14 cellular contexts compared by ENCODE assay signal in the genomic region with DNA sequence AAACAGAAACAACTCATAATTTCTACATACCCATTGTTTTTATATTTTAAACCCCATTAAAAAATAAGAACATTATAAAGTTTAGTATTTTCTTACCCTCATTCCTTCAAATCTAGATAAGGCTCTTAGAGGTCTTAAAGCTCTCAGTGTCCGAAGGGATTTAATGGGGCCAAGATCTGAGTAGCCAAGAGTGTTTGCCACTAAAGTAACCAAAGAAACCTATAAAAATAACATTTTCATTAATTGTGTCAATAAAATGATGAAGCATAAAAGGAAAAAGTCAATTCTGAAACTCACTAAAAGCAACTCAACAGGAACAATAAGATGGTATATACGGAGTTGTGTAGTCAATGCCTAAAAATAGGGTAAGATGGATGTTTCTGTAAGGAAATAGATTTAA.
A peak's percentile ranks its signal among the peaks of the same experiment; 100 is the strongest.
DNase-seq lines count a peak whose midpoint lies in the region; ATAC-seq, FAIRE-seq and TF ChIP-seq lines count a peak whose summit lies in the region.
"Had no signal": no experiment of that assay in that cellular context is flagged by ENCODE, and none has a peak within 500 bp of the region (broad histone marks: within the 10 kb centered on the region; RNA-seq: fewer than 3 reads in every experiment).

No MANE protein-coding gene starts in this region.

- no peaks in the 10 kb centered on the region for H3K9me3 ChIP-seq in HepG2 (ENCODE audit: low read length)
- H3K9me3 ChIP-seq in right lobe of liver, result no peaks in the 10 kb centered on the region
- no peaks in the 10 kb centered on the region for H3K9me3 ChIP-seq in SJSA1 (replicated peaks)
- no peaks in the 10 kb centered on the region for H3K9me3 ChIP-seq in fibroblast of lung (ENCODE audit: control insufficient read depth, insufficient read depth, low read depth, low read length)
- H3K9me3 ChIP-seq: BLaER1 treated with 17β-estradiol and CSF1 and Interleukin-3, amounts not matched to agents 10 nM and 100 nM had no signal

- DNase-seq in HepG2 (ENCODE audit: low spot score), result no peak
- DNase-seq in right lobe of liver, result no peak
- no peak for DNase-seq in SJSA1 (ENCODE audit: low read depth in 1 of 2, low spot score in 2 of 2)
- DNase-seq in fibroblast of lung (ENCODE audit: low read depth in 2 of 2), result no peak
- DNase-seq in type B pancreatic cell (ENCODE audit: extremely low spot score, unreplicated experiment), result no peak
- DNase-seq in stimulated activated naive CD8-positive, alpha-beta T cell treated with anti-CD3 and anti-CD28 coated beads, Interleukin-15, amount 100 ng/mL, for 72 hours, result no peak
- DNase-seq in HPDE6-E6E7 (ENCODE audit: extremely low spot score), result no peak
- DNase-seq: 8988T; ACHN; CD4-positive, CD25-positive, alpha-beta regulatory T cell; GF-D8 had no signal

- WGBS in HepG2 (ENCODE audit: low lambda C conversion rate), result 97% methylated on average over 2 of the region's 2 CpGs
- WGBS in right lobe of liver (ENCODE audit: insufficient coverage, low coverage, low lambda C conversion rate, missing lambda C conversion rate), result 92% methylated on average over 2 of the region's 2 CpGs

- CTCF ChIA-PET in HepG2 (lab: Yijun Ruan, JAX; ENCODE audit: low intra/inter-chr PET ratio, low total read pairs), result no interaction called here

- H3K4me1 Mint-ChIP-seq in type B pancreatic cell (ENCODE audit: unreplicated experiment), result peaks cover 6% of the 10 kb centered on the region
- H3K4me1 Mint-ChIP-seq in stimulated activated naive CD8-positive, alpha-beta T cell treated with anti-CD3 and anti-CD28 coated beads, Interleukin-15, amount 100 ng/mL, for 72 hours, result no peaks in the 10 kb centered on the region
- H3K4me1 Mint-ChIP-seq: CD4-positive, CD25-positive, alpha-beta regulatory T cell had no signal

- no peak overlapping the region for H3K4me3 Mint-ChIP-seq in type B pancreatic cell
- no peak overlapping the region for H3K4me3 Mint-ChIP-seq in stimulated activated naive CD8-positive, alpha-beta T cell treated with anti-CD3 and anti-CD28 coated beads, Interleukin-15, amount 100 ng/mL, for 72 hours
- H3K4me3 Mint-ChIP-seq: CD4-positive, CD25-positive, alpha-beta regulatory T cell had no signal

- H3K27ac ChIP-seq in HepG2 (ENCODE audit: extremely low read length, insufficient read depth, low read length) (peak overlapping the region; percentile 48), right lobe of liver (no peak overlapping the region), SJSA1 (peak overlapping the region; percentile 88), fibroblast of lung (ENCODE audit: insufficient read depth, low read length) (peak overlapping the region; percentile 75)
- H3K27ac ChIP-seq: BLaER1 treated with 17β-estradiol and CSF1 and Interleukin-3, amounts not matched to agents 10 nM and 100 nM had no signal

- no peak overlapping the region for H3K27ac Mint-ChIP-seq in type B pancreatic cell
- H3K27ac Mint-ChIP-seq in stimulated activated naive CD8-positive, alpha-beta T cell treated with anti-CD3 and anti-CD28 coated beads, Interleukin-15, amount 100 ng/mL, for 72 hours, result no peak overlapping the region
- H3K27ac Mint-ChIP-seq: CD4-positive, CD25-positive, alpha-beta regulatory T cell had no signal

- POLR2A ChIA-PET in HepG2 (lab: Yijun Ruan, JAX), result no interaction called here

- ATAC-seq in HepG2 (no peak), right lobe of liver (no peak)
- ATAC-seq in stimulated activated naive CD8-positive, alpha-beta T cell treated with anti-CD3 and anti-CD28 coated beads, Interleukin-15, amount 100 ng/mL, for 72 hours, result no peak
- ATAC-seq: HCT116 had no signal

- H3K36me3 Mint-ChIP-seq in type B pancreatic cell, result no peaks in the 10 kb centered on the region
- H3K36me3 Mint-ChIP-seq: CD4-positive, CD25-positive, alpha-beta regulatory T cell had no signal

- H3K4me1 ChIP-seq in HepG2 (ENCODE audit: insufficient read depth, low read length) (peaks cover 59% of the 10 kb centered on the region), right lobe of liver (peaks cover 0 to 31% (median 11%) of the 10 kb centered on the region in 4 donors), SJSA1 (replicated peaks) (peaks cover 35% of the 10 kb centered on the region), fibroblast of lung (ENCODE audit: control insufficient read depth, extremely low read depth, insufficient read depth, low read length) (peaks cover 19% of the 10 kb centered on the region)
- H3K4me1 ChIP-seq: BLaER1 treated with 17β-estradiol and CSF1 and Interleukin-3, amounts not matched to agents 10 nM and 100 nM had no signal

- H3K36me3 ChIP-seq in HepG2 (replicated peaks in 1 of 2; ENCODE audit: control insufficient read depth in 1 of 2, insufficient read depth in 2 of 2, low read length in 2 of 2) (no peaks in the 10 kb centered on the region; a peak in 2 of 5 replicates), right lobe of liver (no peaks in the 10 kb centered on the region), SJSA1 (no peaks in the 10 kb centered on the region), fibroblast of lung (ENCODE audit: control insufficient read depth, insufficient read depth, low read length) (no peaks in the 10 kb centered on the region)
- H3K36me3 ChIP-seq: BLaER1 treated with 17β-estradiol and CSF1 and Interleukin-3, amounts not matched to agents 10 nM and 100 nM had no signal

- in situ Hi-C loops in HepG2 (cut with HindIII; ENCODE audit: extremely low pct_ligation_motif_present, low pct_unique_long_range_greater_than_20kb), result no loop called here

- BruUV-seq in HepG2 (replicated peaks; lab: Mats Ljungman, UMichigan), result no TSS peak

- H3K27me3 Mint-ChIP-seq in type B pancreatic cell, result no peaks in the 10 kb centered on the region
- no peaks in the 10 kb centered on the region for H3K27me3 Mint-ChIP-seq in stimulated activated naive CD8-positive, alpha-beta T cell treated with anti-CD3 and anti-CD28 coated beads, Interleukin-15, amount 100 ng/mL, for 72 hours
- H3K27me3 Mint-ChIP-seq: CD4-positive, CD25-positive, alpha-beta regulatory T cell had no signal

- TF ChIP-seq POLR2A in HepG2 (IDR thresholded peaks at IDR 0.05; ENCODE audit: insufficient read depth in 1 of 2, low read depth in 2 of 2, low read length in 2 of 2) (no peak), right lobe of liver (IDR thresholded peaks at IDR 0.05) (no peak)

- H3K9ac ChIP-seq in HepG2 (ENCODE audit: insufficient read depth, low read depth, low read length), result no peak overlapping the region
- H3K9ac ChIP-seq in fibroblast of lung (ENCODE audit: insufficient read depth, low read length), result no peak overlapping the region
- H3K9ac ChIP-seq: BLaER1 treated with 17β-estradiol and CSF1 and Interleukin-3, amounts not matched to agents 10 nM and 100 nM had no signal

- no peaks in the 10 kb centered on the region for H4K20me1 ChIP-seq in HepG2 (ENCODE audit: insufficient read depth, low read length)
- no peaks in the 10 kb centered on the region for H4K20me1 ChIP-seq in fibroblast of lung (ENCODE audit: control insufficient read depth, extremely low read depth, insufficient read depth, low read length)
- H4K20me1 ChIP-seq: BLaER1 treated with 17β-estradiol and CSF1 and Interleukin-3, amounts not matched to agents 10 nM and 100 nM had no signal

- H3K79me2 ChIP-seq in HepG2 (ENCODE audit: insufficient read depth, low read length) (no peaks in the 10 kb centered on the region), fibroblast of lung (ENCODE audit: control insufficient read depth, insufficient read depth, low read length) (no peaks in the 10 kb centered on the region)

- H3K4me2 ChIP-seq in HepG2 (ENCODE audit: low read depth, low read length), result no peak overlapping the region
- H3K4me2 ChIP-seq in fibroblast of lung (ENCODE audit: extremely low read depth, insufficient read depth, low read length), result no peak overlapping the region
- H3K4me2 ChIP-seq: BLaER1 treated with 17β-estradiol and CSF1 and Interleukin-3, amounts not matched to agents 10 nM and 100 nM had no signal

- H2AFZ ChIP-seq in HepG2 (ENCODE audit: low read length) (no peak overlapping the region), fibroblast of lung (ENCODE audit: low read length) (no peak overlapping the region)

- H3K4me3 ChIP-seq in HepG2 (replicated peaks in 1 of 3; ENCODE audit: insufficient read depth in 1 of 3, low read depth in 2 of 3, low read length in 3 of 3), result no peak overlapping the region
- no peak overlapping the region for H3K4me3 ChIP-seq in right lobe of liver
- H3K4me3 ChIP-seq in SJSA1, result no peak overlapping the region
- H3K4me3 ChIP-seq in fibroblast of lung (replicated peaks in 1 of 4; ENCODE audit: control extremely low read depth in 1 of 4, insufficient read depth in 1 of 4, low read depth in 3 of 4, low read length in 4 of 4), result no peak overlapping the region
- H3K4me3 ChIP-seq: BLaER1 treated with 17β-estradiol and CSF1 and Interleukin-3, amounts not matched to agents 10 nM and 100 nM had no signal

- no peak for TF ChIP-seq CTCF in HepG2 (CRISPR knock-in tag; IDR thresholded peaks at IDR 0.05)
- TF ChIP-seq CTCF in right lobe of liver (IDR thresholded peaks at IDR 0.05), result no peak
- no peak for TF ChIP-seq CTCF in fibroblast of lung (conservative IDR thresholded peaks at IDR 0.05 in 1 of 2, IDR thresholded peaks at IDR 0.05 in 1 of 2; ENCODE audit: low read depth in 1 of 2, low read length in 2 of 2)
- TF ChIP-seq CTCF in type B pancreatic cell (conservative IDR thresholded peaks at IDR 0.05), result no peak

- H3K27me3 ChIP-seq in HepG2 (ENCODE audit: control insufficient read depth in 1 of 2, insufficient read depth in 2 of 2, low read length in 2 of 2) (no peaks in the 10 kb centered on the region), right lobe of liver (no peaks in the 10 kb centered on the region), SJSA1 (replicated peaks) (no peaks in the 10 kb centered on the region), fibroblast of lung (ENCODE audit: control insufficient read depth, insufficient read depth, low read length) (no peaks in the 10 kb centered on the region)
- H3K27me3 ChIP-seq: BLaER1 treated with 17β-estradiol and CSF1 and Interleukin-3, amounts not matched to agents 10 nM and 100 nM had no signal

- no peak for FAIRE-seq in HepG2 (lab: Jason Lieb, UNC)
- FAIRE-seq: H54 had no signal

- TF ChIP-seq EP300 in HepG2 (IDR thresholded peaks at IDR 0.05; ENCODE audit: low read depth in 2 of 2, low read length in 2 of 2), result no peak
- no peak for TF ChIP-seq EP300 in HepG2 (CRISPR knock-in tag; IDR thresholded peaks at IDR 0.05; ENCODE audit: borderline replicate concordance)

- no peak for TF ChIP-seq RAD21 in HepG2 (CRISPR knock-in tag; IDR thresholded peaks at IDR 0.05)

- intact Hi-C loops in HepG2 (cut with micrococcal nuclease; ENCODE audit: unreplicated experiment) (loop anchor here (5.0 kb wide), 1 partner anchor 281 kb away; a partner anchor contains a TSS), right lobe of liver (cut with DNase I) (no loop called here)

- no peaks in the 10 kb centered on the region for H3K9me3 Mint-ChIP-seq in type B pancreatic cell
- H3K9me3 Mint-ChIP-seq in stimulated activated naive CD8-positive, alpha-beta T cell treated with anti-CD3 and anti-CD28 coated beads, Interleukin-15, amount 100 ng/mL, for 72 hours, result no peaks in the 10 kb centered on the region

Comparison
In these comparisons a context has a peak if more than half of its experiments do, and no peak if none do; other contexts are left out.
1. H3K27ac ChIP-seq: peak in HepG2 (single experiment), SJSA1 (single experiment) and fibroblast of lung (single experiment); none in right lobe of liver (0 of 3).